10 cellular contexts compared by ENCODE assay signal in the genomic region with DNA sequence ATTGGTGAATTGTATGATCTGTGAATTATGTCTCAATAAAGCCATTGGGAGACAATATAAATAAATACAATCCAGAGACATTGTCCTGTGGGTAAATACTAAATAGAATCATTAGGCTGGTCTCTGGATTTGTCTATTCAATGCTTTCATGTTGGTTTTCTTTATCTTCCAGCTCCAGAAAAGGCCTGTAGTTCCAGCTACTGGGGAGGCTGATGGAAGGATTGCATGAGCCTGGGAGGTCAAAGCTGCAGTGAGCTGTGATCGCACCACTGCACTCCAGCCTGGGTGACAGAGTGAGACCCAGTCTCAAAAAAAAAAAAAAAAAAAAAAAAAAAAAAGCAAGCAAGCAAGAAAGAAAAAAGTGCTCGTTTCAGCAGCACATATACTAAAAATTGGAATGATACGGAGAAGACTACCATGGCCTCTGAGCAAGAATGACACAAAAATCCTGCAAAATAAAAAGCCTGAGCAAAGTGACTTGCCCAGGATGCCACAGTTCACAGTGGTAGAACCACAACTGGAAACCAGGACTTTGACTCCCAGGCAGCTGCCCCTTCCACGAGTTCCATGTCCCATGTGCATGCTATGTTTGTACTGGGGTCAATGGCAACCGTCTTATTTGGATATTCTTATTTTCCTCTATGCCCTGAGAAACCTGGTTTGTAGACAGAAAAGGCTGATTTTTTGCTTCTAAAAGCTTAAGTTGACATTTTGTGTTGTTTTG. TPM values are rescaled to one million over a fixed set of nuclear protein-coding genes. Genes with fewer than 3 reads are reported as not detected.
DNase-seq lines count a peak whose midpoint lies in the region; ATAC-seq lines count a peak whose summit lies in the region.
"Had no signal": no experiment of that assay in that cellular context is flagged by ENCODE, and none has a peak within 500 bp of the region (broad histone marks: within the 10 kb centered on the region; RNA-seq: fewer than 3 reads in every experiment).

No MANE protein-coding gene starts in this region.

- H3K27me3 ChIP-seq in adipocyte (replicated peaks; ENCODE audit: control insufficient read depth, insufficient read depth, low read length), result no peaks in the 10 kb centered on the region

- H3K9me3 ChIP-seq in adipocyte (ENCODE audit: control insufficient read depth, low read length), result no peaks in the 10 kb centered on the region

- no peaks in the 10 kb centered on the region for H3K9me3 Mint-ChIP-seq in stimulated activated memory B cell treated with anti-CD40 and anti-IgM and Interleukin-4, amounts not matched to agents 10 μg/mL and 1 μg/mL and 100 μg/mL, for 72 hours
- H3K9me3 Mint-ChIP-seq in activated CD8-positive, alpha-beta memory T cell treated with anti-CD3 and anti-CD28 coated beads, Interleukin-2, amount 10 ng/mL, durations not matched to agents 7 days and 5 days (ENCODE audit: low read depth), result no peaks in the 10 kb centered on the region

- H3K36me3 ChIP-seq in adipocyte (ENCODE audit: control insufficient read depth, insufficient read depth, low read length, severe bottlenecking), result no peaks in the 10 kb centered on the region

- H3K36me3 Mint-ChIP-seq in stimulated activated memory B cell treated with anti-CD40 and anti-IgM and Interleukin-4, amounts not matched to agents 10 μg/mL and 1 μg/mL and 100 μg/mL, for 72 hours, result no peaks in the 10 kb centered on the region
- no peaks in the 10 kb centered on the region for H3K36me3 Mint-ChIP-seq in activated CD8-positive, alpha-beta memory T cell treated with anti-CD3 and anti-CD28 coated beads, Interleukin-2, amount 10 ng/mL, durations not matched to agents 7 days and 5 days

- H3K4me3 Mint-ChIP-seq in stimulated activated memory B cell treated with anti-CD40 and anti-IgM and Interleukin-4, amounts not matched to agents 10 μg/mL and 1 μg/mL and 100 μg/mL, for 72 hours, result peak overlapping the region; percentile 28
- H3K4me3 Mint-ChIP-seq in activated CD8-positive, alpha-beta memory T cell treated with anti-CD3 and anti-CD28 coated beads, Interleukin-2, amount 10 ng/mL, durations not matched to agents 7 days and 5 days, result no peak overlapping the region

- CTCF ChIA-PET in activated CD8-positive, alpha-beta memory T cell treated with anti-CD3 and anti-CD28 coated beads, Interleukin-2, amount 10 ng/mL, durations not matched to agents 7 days and 5 days (lab: Charles Lee), result interaction anchor here (0.9 to 5.9 kb wide), 11 partner anchors 10 to 513 kb away, joined by 3 to 51 read pairs (median 6); partner anchors contain the start of gene GMPR

- peak; percentile 4 for ATAC-seq in GM19397 (IDR thresholded peaks at IDR 0.05; ENCODE audit: unreplicated experiment)
- peak; percentile 13 for ATAC-seq in HG02943 (IDR thresholded peaks at IDR 0.05; ENCODE audit: low read depth, unreplicated experiment)
- ATAC-seq in stimulated activated memory B cell treated with anti-CD40 and anti-IgM and Interleukin-4, amounts not matched to agents 10 μg/mL and 1 μg/mL and 100 μg/mL, for 72 hours, result no peak
- no peak for ATAC-seq in activated CD8-positive, alpha-beta memory T cell treated with anti-CD3 and anti-CD28 coated beads, Interleukin-2, amount 10 ng/mL, durations not matched to agents 7 days and 5 days

- peak overlapping the region; percentile 38 for H3K4me3 ChIP-seq in adipocyte (ENCODE audit: low read length)

- no peak for DNase-seq in adipocyte (ENCODE audit: low read depth)
- DNase-seq in foreskin melanocyte, result no peak
- DNase-seq in Kasumi-1 (lab: John Stamatoyannopoulos, UW), result no peak
- no peak for DNase-seq in activated CD8-positive, alpha-beta memory T cell treated with anti-CD3 and anti-CD28 coated beads, Interleukin-2, amount 10 ng/mL, durations not matched to agents 7 days and 5 days
- DNase-seq in LoVo (ENCODE audit: low spot score), result no peak
- DNase-seq: activated naive CD4-positive, alpha-beta T cell treated with anti-CD3 and anti-CD28 coated beads, Interleukin-2, amount 50 U/mL, for 16 hours had no signal

- peaks cover 19% of the 10 kb centered on the region for H3K4me1 Mint-ChIP-seq in stimulated activated memory B cell treated with anti-CD40 and anti-IgM and Interleukin-4, amounts not matched to agents 10 μg/mL and 1 μg/mL and 100 μg/mL, for 72 hours
- peaks cover 9% of the 10 kb centered on the region for H3K4me1 Mint-ChIP-seq in activated CD8-positive, alpha-beta memory T cell treated with anti-CD3 and anti-CD28 coated beads, Interleukin-2, amount 10 ng/mL, durations not matched to agents 7 days and 5 days

- peak overlapping the region; percentile 86 for H3K27ac Mint-ChIP-seq in stimulated activated memory B cell treated with anti-CD40 and anti-IgM and Interleukin-4, amounts not matched to agents 10 μg/mL and 1 μg/mL and 100 μg/mL, for 72 hours
- H3K27ac Mint-ChIP-seq in activated CD8-positive, alpha-beta memory T cell treated with anti-CD3 and anti-CD28 coated beads, Interleukin-2, amount 10 ng/mL, durations not matched to agents 7 days and 5 days, result no peak overlapping the region

- peak overlapping the region; percentile 36 for H3K9ac ChIP-seq in adipocyte (ENCODE audit: low read length)
- H3K9ac ChIP-seq: parathyroid adenoma had no signal

- peaks cover 18% of the 10 kb centered on the region for H3K27me3 Mint-ChIP-seq in stimulated activated memory B cell treated with anti-CD40 and anti-IgM and Interleukin-4, amounts not matched to agents 10 μg/mL and 1 μg/mL and 100 μg/mL, for 72 hours
- peaks cover 28% of the 10 kb centered on the region for H3K27me3 Mint-ChIP-seq in activated CD8-positive, alpha-beta memory T cell treated with anti-CD3 and anti-CD28 coated beads, Interleukin-2, amount 10 ng/mL, durations not matched to agents 7 days and 5 days

- H3K4me1 ChIP-seq in adipocyte (ENCODE audit: control insufficient read depth, insufficient read depth, low read length), result peaks cover 28% of the 10 kb centered on the region
- H3K4me1 ChIP-seq: parathyroid adenoma had no signal

RNA-seq across cellular contexts. Expression of gene GMPR, which starts 33.6 kb away (rescaled TPM):
- 10 to 100 TPM; 11.8 to 13.1 TPM for total RNA-seq in activated CD8-positive, alpha-beta memory T cell treated with anti-CD3 and anti-CD28 coated beads, Interleukin-2, amount 10 ng/mL, durations not matched to agents 7 days and 5 days

Comparison
In these comparisons a context has a peak if more than half of its experiments do, and no peak if none do; other contexts are left out.
1. ATAC-seq: peak in GM19397 (single experiment) and HG02943 (single experiment); none in stimulated activated memory B cell treated with anti-CD40 and anti-IgM and Interleukin-4, amounts not matched to agents 10 μg/mL and 1 μg/mL and 100 μg/mL, for 72 hours (single experiment) and activated CD8-positive, alpha-beta memory T cell treated with anti-CD3 and anti-CD28 coated beads, Interleukin-2, amount 10 ng/mL, durations not matched to agents 7 days and 5 days (single experiment).